In genomic region chr1:31814631-31815306, GRCh38 we compare ENCODE assay signal across 1 cellular context.
TF ChIP-seq lines count a peak whose summit lies in the region.

No MANE protein-coding gene starts in this region.

TF ChIP-seq in IMR-90, 13 proteins besides CTCF, POLR2A, EP300 and RAD21:
- TF ChIP-seq MAFK (IDR thresholded peaks at IDR 0.05; ENCODE audit: low read depth, low read length) (no peak), CHD1 (IDR thresholded peaks at IDR 0.05; ENCODE audit: low read depth, low read length) (no peak), RFX5 (IDR thresholded peaks at IDR 0.05; ENCODE audit: low read depth, low read length) (no peak), RCOR1 (IDR thresholded peaks at IDR 0.05; ENCODE audit: insufficient replicate concordance, low read length) (no peak), BHLHE40 (IDR thresholded peaks at IDR 0.05; ENCODE audit: low read depth, low read length) (no peak), FOS (IDR thresholded peaks at IDR 0.05; ENCODE audit: low read depth, low read length) (no peak), ELK1 (IDR thresholded peaks at IDR 0.05; ENCODE audit: borderline replicate concordance, low read depth, low read length) (no peak), MAZ (IDR thresholded peaks at IDR 0.05; ENCODE audit: borderline replicate concordance, low read depth, low read length) (no peak), SMC3 (IDR thresholded peaks at IDR 0.05; ENCODE audit: low read depth, low read length) (no peak), USF2 (IDR thresholded peaks at IDR 0.05; ENCODE audit: low read depth, low read length) (no peak), CEBPB (IDR thresholded peaks at IDR 0.05; ENCODE audit: low read depth, low read length) (no peak), NFE2L2 (IDR thresholded peaks at IDR 0.05; ENCODE audit: low read depth, low read length) (no peak), MXI1 (IDR thresholded peaks at IDR 0.05; ENCODE audit: borderline replicate concordance, low read depth, low read length) (no peak)
